In the genomic region with DNA sequence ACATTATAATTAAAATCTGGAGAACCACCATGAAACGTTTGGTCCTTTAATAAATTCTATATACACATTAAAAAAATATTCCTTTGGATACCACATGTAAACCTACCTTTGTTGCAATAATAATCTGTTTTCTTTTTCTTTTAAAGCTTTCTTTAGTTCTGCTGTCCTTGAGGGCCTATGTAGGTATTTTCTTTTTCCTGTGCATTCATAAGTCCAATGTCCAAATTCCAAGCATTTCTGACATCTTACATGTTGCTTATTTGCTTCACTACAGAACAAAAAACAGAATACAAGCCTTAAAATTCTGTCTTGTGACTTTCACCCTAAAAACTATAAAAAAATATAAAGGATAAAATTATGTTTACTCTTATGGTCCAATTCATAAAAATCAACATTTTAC, we compare ENCODE assay signal across 22 cellular contexts. TPM values are rescaled to one million over a fixed set of nuclear protein-coding genes. Genes with fewer than 3 reads are reported as not detected.
DNase-seq lines count a peak whose midpoint lies in the region; TF ChIP-seq lines count a peak whose summit lies in the region.
"Had no signal": no experiment of that assay in that cellular context is flagged by ENCODE, and none has a peak within 500 bp of the region (broad histone marks: within the 10 kb centered on the region; RNA-seq: fewer than 3 reads in every experiment).

No MANE protein-coding gene starts in this region.

- no TSS peak for BruUV-seq in PC-9 (replicated peaks; lab: Mats Ljungman, UMichigan)

- DNase-seq in EH (ENCODE audit: low read depth) = peak; percentile 18
- DNase-seq in astrocyte of the hippocampus (ENCODE audit: low read depth, low spot score) = peak; percentile 46
- no peak for DNase-seq in hepatocyte (ENCODE audit: low spot score)
- no peak for DNase-seq in uterus
- no peak for DNase-seq in SW480 (ENCODE audit: low spot score)
- DNase-seq in activated CD4-positive, alpha-beta T cell treated with anti-CD3 and anti-CD28 coated beads, Interleukin-2, amount 50 U/mL, for 1 hour = no peak
- DNase-seq in PC-9 = no peak
- DNase-seq: BE2C; CD4-positive, CD25-positive, alpha-beta regulatory T cell; COR-L47; DMS153; EL; GM23248; Karpas-422; NCI-H146; NCI-H2081; NCI-H446 treated with DMSO at 0.1 percent for 48 hours; NCI-H774; SHP77 treated with DMSO at 0.1 percent for 48 hours had no signal

- no peaks in the 10 kb centered on the region for H3K4me1 ChIP-seq in hepatocyte (ENCODE audit: insufficient read depth)
- H3K4me1 ChIP-seq in uterus = no peaks in the 10 kb centered on the region
- H3K4me1 ChIP-seq in PC-9 (replicated peaks; ENCODE audit: insufficient read depth) = no peaks in the 10 kb centered on the region
- H3K4me1 ChIP-seq: BE2C, HAP-1 had no signal

- TF ChIP-seq CTCF in hepatocyte (IDR thresholded peaks at IDR 0.05; ENCODE audit: poor library complexity) (no peak), uterus (IDR thresholded peaks at IDR 0.05) (no peak), PC-9 (conservative IDR thresholded peaks at IDR 0.05) (no peak)

- CTCF ChIA-PET in PC-9 (lab: Charles Lee) = no interaction called here

- H3K9me3 ChIP-seq in hepatocyte (ENCODE audit: low read depth) (no peaks in the 10 kb centered on the region), uterus (no peaks in the 10 kb centered on the region), PC-9 (ENCODE audit: insufficient read depth, low read depth) (no peaks in the 10 kb centered on the region)
- H3K9me3 ChIP-seq: BE2C, HAP-1 had no signal

- H3K4me3 ChIP-seq in hepatocyte (no peak overlapping the region), uterus (no peak overlapping the region), PC-9 (no peak overlapping the region)
- H3K4me3 ChIP-seq: GM12878, GM23248, HAP-1 had no signal

- no peak for TF ChIP-seq POLR2A in uterus (IDR thresholded peaks at IDR 0.05)

- H3K36me3 ChIP-seq in hepatocyte (replicated peaks; ENCODE audit: insufficient read depth, low read depth) = no peaks in the 10 kb centered on the region
- no peaks in the 10 kb centered on the region for H3K36me3 ChIP-seq in uterus
- H3K36me3 ChIP-seq in PC-9 (ENCODE audit: low read depth) = 0 out of 2 replicates have a peak, but pooled peaks cover 8% of the 10 kb centered on the region

- 88% methylated on average over 1 of the region's 1 CpG for WGBS in hepatocyte (ENCODE audit: low lambda C conversion rate, missing lambda C conversion rate)

- POLR2A ChIA-PET in PC-9 (lab: Charles Lee; ENCODE audit: unreplicated experiment) = no interaction called here

- no peak overlapping the region for H3K4me2 ChIP-seq in hepatocyte
- H3K4me2 ChIP-seq in PC-9 = no peak overlapping the region

- H4K20me1 ChIP-seq in hepatocyte (ENCODE audit: insufficient read depth, poor library complexity, severe bottlenecking) (no peaks in the 10 kb centered on the region), PC-9 (ENCODE audit: insufficient read depth) (no peaks in the 10 kb centered on the region)

- peaks cover 15% of the 10 kb centered on the region for H3K79me2 ChIP-seq in hepatocyte
- no peaks in the 10 kb centered on the region for H3K79me2 ChIP-seq in PC-9 (ENCODE audit: low read depth)

- H3K9me2 ChIP-seq in hepatocyte (replicated peaks; ENCODE audit: insufficient read depth) = no peaks in the 10 kb centered on the region
- H3K9me2 ChIP-seq in PC-9 (ENCODE audit: insufficient read depth) = no peaks in the 10 kb centered on the region

- H2AFZ ChIP-seq in hepatocyte (no peak overlapping the region), PC-9 (no peak overlapping the region)
- H2AFZ ChIP-seq: GM23248 had no signal

- intact Hi-C loops in uterus (cut with DNase I; ENCODE audit: low total_unique reads) (no loop called here), PC-9 (cut with micrococcal nuclease; ENCODE audit: unreplicated experiment) (no loop called here)

- H3K27ac ChIP-seq in hepatocyte (peak overlapping the region; percentile 52), uterus (no peak overlapping the region), PC-9 (no peak overlapping the region)
- H3K27ac ChIP-seq: GM23248, HL-60 had no signal

- H3K27me3 ChIP-seq in hepatocyte = no peaks in the 10 kb centered on the region
- no peaks in the 10 kb centered on the region for H3K27me3 ChIP-seq in uterus
- no peaks in the 10 kb centered on the region for H3K27me3 ChIP-seq in PC-9 (ENCODE audit: insufficient read depth, low read depth)
- H3K27me3 ChIP-seq: BE2C had no signal

- H3F3A ChIP-seq in PC-9 (ENCODE audit: insufficient read depth, low read depth) = no peaks in the 10 kb centered on the region

RNA-seq across cellular contexts. Expression of gene ZCCHC10, which starts 19.7 kb away (rescaled TPM):
- total RNA-seq in hepatocyte = 29.1 and 33.0 TPM in 2 replicates
- 29.4 and 30.7 TPM in 2 replicates for polyA plus RNA-seq in hepatocyte
- 10 to 100 TPM in 3 of 4 donors, 1 to 10 TPM in 1; 5.6 to 25.7 (median 16.0) TPM for total RNA-seq in uterus
- total RNA-seq in PC-9 (2021) = 8.3 and 14.9 TPM in 2 replicates

RNA-seq across cellular contexts. Expression of gene AFF4, which starts 43.2 kb away (rescaled TPM):
- 78.9 and 92.9 TPM in 2 replicates for total RNA-seq in hepatocyte
- polyA plus RNA-seq in hepatocyte = 44.0 and 46.2 TPM in 2 replicates
- 100 to 1,000 TPM in 1 of 4 donors, 10 to 100 TPM in 3; 39.1 to 104 (median 66.5) TPM for total RNA-seq in uterus
- 59.5 and 64.5 TPM in 2 replicates for total RNA-seq in PC-9 (2021)

RNA-seq across cellular contexts. Expression of gene HSPA4, which starts 45.2 kb away (rescaled TPM):
- total RNA-seq in hepatocyte (110 and 122 TPM in 2 replicates), uterus (100 to 1,000 TPM in 1 of 4 donors, 10 to 100 TPM in 3; 22.4 to 107 (median 72.4) TPM), PC-9 (2021) (105 and 140 TPM in 2 replicates)
- polyA plus RNA-seq in hepatocyte = 83.3 and 87.1 TPM in 2 replicates

Comparison
In these comparisons a context has a peak if more than half of its experiments do, and no peak if none do; other contexts are left out.
1. DNase-seq: peak in EH (single experiment) and astrocyte of the hippocampus (single experiment); none in hepatocyte (single experiment), uterus (0 of 2), SW480 (single experiment), activated CD4-positive, alpha-beta T cell treated with anti-CD3 and anti-CD28 coated beads, Interleukin-2, amount 50 U/mL, for 1 hour (single experiment) and PC-9 (0 of 2).